Comparison of ENCODE assay signal across 34 cellular contexts in genomic region chr4:103318327-103318726, GRCh38.
"Had no signal": no experiment of that assay in that cellular context is flagged by ENCODE, and none has a peak within 500 bp of the region (broad histone marks: within the 10 kb centered on the region; RNA-seq: fewer than 3 reads in every experiment).

No MANE protein-coding gene starts in this region.

- H3K27ac Mint-ChIP-seq: activated CD4-positive, alpha-beta memory T cell treated with anti-CD3 and anti-CD28 coated beads for 36 hours; activated CD4-positive, alpha-beta T cell treated with anti-CD3 and anti-CD28 coated beads for 36 hours; activated CD4-positive, alpha-beta T cell treated with anti-CD3 and anti-CD28 coated beads, Interleukin-2, amount 10 ng/mL, durations not matched to agents 24 days and 14 days; activated CD8-positive, alpha-beta memory T cell treated with anti-CD3 and anti-CD28 coated beads, Interleukin-2, amount 10 ng/mL, durations not matched to agents 7 days and 5 days; activated CD8-positive, alpha-beta T cell treated with anti-CD3 and anti-CD28 coated beads, Interleukin-2, amount 10 ng/mL, durations not matched to agents 7 days and 5 days; activated naive CD4-positive, alpha-beta T cell treated with anti-CD3 and anti-CD28 coated beads for 36 hours; activated naive CD4-positive, alpha-beta T cell treated with anti-CD3 and anti-CD28 coated beads, Interleukin-2, amount 50 U/mL, for 24 hours; activated naive CD8-positive, alpha-beta T cell treated with anti-CD3 and anti-CD28 coated beads for 36 hours; activated naive CD8-positive, alpha-beta T cell treated with anti-CD3 and anti-CD28 coated beads, Interleukin-2, amount 50 U/mL, for 24 hours; activated T-helper 1 cell treated with anti-CD3 and anti-CD28 coated beads, Interleukin-12 subunit alpha, Interleukin-12 subunit beta, Interleukin-2, Interleukin-4 antibody, amounts not matched to agents 30 ng/mL and 10 ng/mL and 1 ng/mL, durations not matched to agents 14 hours and 24 hours and 36 hours; activated T-helper 2 cell treated with anti-CD3 and anti-CD28 coated beads, Interferon-gamma antibody, Interleukin-2, Interleukin-4, amounts not matched to agents 10 μg/mL and 5 μg/mL and 100 μg/mL, durations not matched to agents 14 hours and 24 hours and 36 hours; T-helper 17 cell; T-helper 2 cell treated with Interferon-gamma antibody and Interleukin-4, amounts not matched to agents 5 μg/mL and 100 μg/mL, for 36 hours had no signal

- FAIRE-seq: colon, frontal cortex had no signal

- DNase-seq: activated CD4-positive, alpha-beta memory T cell treated with anti-CD3 and anti-CD28 coated beads for 36 hours; activated CD4-positive, alpha-beta T cell treated with anti-CD3 and anti-CD28 coated beads for 36 hours; activated CD4-positive, alpha-beta T cell treated with anti-CD3 and anti-CD28 coated beads, Interleukin-2, amount 10 ng/mL, durations not matched to agents 24 days and 14 days; activated CD4-positive, CD25-positive, alpha-beta regulatory T cell; activated CD4-positive, CD25-positive, alpha-beta regulatory T cell treated with anti-CD3 and anti-CD28 coated beads, Interleukin-2, amount 50 U/mL, for 72 hours; activated CD8-positive, alpha-beta memory T cell treated with anti-CD3 and anti-CD28 coated beads, Interleukin-2, amount 10 ng/mL, durations not matched to agents 7 days and 5 days; activated CD8-positive, alpha-beta memory T cell treated with anti-CD3 and anti-CD28 coated beads, Interleukin-2, amount 50 U/mL, for 4 hours; activated CD8-positive, alpha-beta T cell treated with anti-CD3 and anti-CD28 coated beads, Interleukin-2, amount 10 ng/mL, durations not matched to agents 7 days and 5 days; activated effector memory CD4-positive, alpha-beta T cell treated with anti-CD3 and anti-CD28 coated beads, Interleukin-2, amount 50 U/mL, for 16 hours; activated naive CD4-positive, alpha-beta T cell treated with anti-CD3 and anti-CD28 coated beads for 36 hours; activated naive CD8-positive, alpha-beta T cell treated with anti-CD3 and anti-CD28 coated beads for 36 hours; activated naive CD8-positive, alpha-beta T cell treated with anti-CD3 and anti-CD28 coated beads, Interleukin-2, amount 50 U/mL, for 24 hours; activated T-cell treated with anti-CD3 and anti-CD28 coated beads, Interleukin-2, amount 50 U/mL, for 1 hour; activated T-cell treated with anti-CD3 and anti-CD28 coated beads, Interleukin-2, amount 50 U/mL, for 48 hours; adrenal gland; amygdala; aorta; body of pancreas; caudate nucleus; cortex of kidney; effector CD8-positive, alpha-beta T cell; foreskin fibroblast; head of caudate nucleus; T-helper 1 cell; T-helper 17 cell; T1000; WERI-Rb-1 had no signal

- H3K36me3 ChIP-seq: adrenal gland, WERI-Rb-1 had no signal

- H3K4me1 Mint-ChIP-seq: activated CD4-positive, alpha-beta T cell treated with anti-CD3 and anti-CD28 coated beads for 36 hours; activated CD4-positive, alpha-beta T cell treated with anti-CD3 and anti-CD28 coated beads, Interleukin-2, amount 10 ng/mL, durations not matched to agents 24 days and 14 days; activated CD8-positive, alpha-beta memory T cell treated with anti-CD3 and anti-CD28 coated beads, Interleukin-2, amount 10 ng/mL, durations not matched to agents 7 days and 5 days; activated naive CD4-positive, alpha-beta T cell treated with anti-CD3 and anti-CD28 coated beads, Interleukin-2, amount 50 U/mL, for 24 hours; activated naive CD8-positive, alpha-beta T cell treated with anti-CD3 and anti-CD28 coated beads for 36 hours; activated naive CD8-positive, alpha-beta T cell treated with anti-CD3 and anti-CD28 coated beads, Interleukin-2, amount 50 U/mL, for 24 hours; T-helper 17 cell had no signal

- H3K27me3 Mint-ChIP-seq: activated CD4-positive, alpha-beta memory T cell treated with anti-CD3 and anti-CD28 coated beads for 36 hours; activated CD4-positive, alpha-beta T cell treated with anti-CD3 and anti-CD28 coated beads for 36 hours; activated CD4-positive, alpha-beta T cell treated with anti-CD3 and anti-CD28 coated beads, Interleukin-2, amount 10 ng/mL, durations not matched to agents 24 days and 14 days; activated CD8-positive, alpha-beta memory T cell treated with anti-CD3 and anti-CD28 coated beads, Interleukin-2, amount 10 ng/mL, durations not matched to agents 7 days and 5 days; activated naive CD4-positive, alpha-beta T cell treated with anti-CD3 and anti-CD28 coated beads, Interleukin-2, amount 50 U/mL, for 24 hours; activated naive CD8-positive, alpha-beta T cell treated with anti-CD3 and anti-CD28 coated beads for 36 hours; activated naive CD8-positive, alpha-beta T cell treated with anti-CD3 and anti-CD28 coated beads, Interleukin-2, amount 50 U/mL, for 24 hours; T-helper 17 cell had no signal

- H3K36me3 Mint-ChIP-seq: activated CD4-positive, alpha-beta memory T cell treated with anti-CD3 and anti-CD28 coated beads for 36 hours; activated CD8-positive, alpha-beta memory T cell treated with anti-CD3 and anti-CD28 coated beads, Interleukin-2, amount 10 ng/mL, durations not matched to agents 7 days and 5 days; activated naive CD4-positive, alpha-beta T cell treated with anti-CD3 and anti-CD28 coated beads, Interleukin-2, amount 50 U/mL, for 24 hours had no signal

- H3K27ac ChIP-seq: adrenal gland, body of pancreas, WERI-Rb-1 had no signal

- H3K4me3 Mint-ChIP-seq: activated CD4-positive, alpha-beta memory T cell treated with anti-CD3 and anti-CD28 coated beads for 36 hours; activated CD4-positive, alpha-beta T cell treated with anti-CD3 and anti-CD28 coated beads for 36 hours; activated CD4-positive, alpha-beta T cell treated with anti-CD3 and anti-CD28 coated beads, Interleukin-2, amount 10 ng/mL, durations not matched to agents 24 days and 14 days; activated CD8-positive, alpha-beta memory T cell treated with anti-CD3 and anti-CD28 coated beads, Interleukin-2, amount 10 ng/mL, durations not matched to agents 7 days and 5 days; activated CD8-positive, alpha-beta T cell treated with anti-CD3 and anti-CD28 coated beads, Interleukin-2, amount 10 ng/mL, durations not matched to agents 7 days and 5 days; activated naive CD4-positive, alpha-beta T cell treated with anti-CD3 and anti-CD28 coated beads for 36 hours; activated naive CD4-positive, alpha-beta T cell treated with anti-CD3 and anti-CD28 coated beads, Interleukin-2, amount 50 U/mL, for 24 hours; activated naive CD8-positive, alpha-beta T cell treated with anti-CD3 and anti-CD28 coated beads for 36 hours; activated naive CD8-positive, alpha-beta T cell treated with anti-CD3 and anti-CD28 coated beads, Interleukin-2, amount 50 U/mL, for 24 hours; activated T-helper 1 cell treated with anti-CD3 and anti-CD28 coated beads, Interleukin-12 subunit alpha, Interleukin-12 subunit beta, Interleukin-2, Interleukin-4 antibody, amounts not matched to agents 30 ng/mL and 10 ng/mL and 1 ng/mL, durations not matched to agents 14 hours and 24 hours and 36 hours; T-helper 17 cell; T-helper 2 cell treated with Interferon-gamma antibody and Interleukin-4, amounts not matched to agents 5 μg/mL and 100 μg/mL, for 36 hours had no signal

- H3K4me1 ChIP-seq: adrenal gland, body of pancreas had no signal

- ATAC-seq: activated CD4-positive, alpha-beta T cell treated with anti-CD3 and anti-CD28 coated beads for 36 hours; activated CD8-positive, alpha-beta memory T cell treated with anti-CD3 and anti-CD28 coated beads, Interleukin-2, amount 10 ng/mL, durations not matched to agents 7 days and 5 days; activated CD8-positive, alpha-beta T cell treated with anti-CD3 and anti-CD28 coated beads, Interleukin-2, amount 10 ng/mL, durations not matched to agents 7 days and 5 days; activated naive CD8-positive, alpha-beta T cell treated with anti-CD3 and anti-CD28 coated beads, Interleukin-2, amount 50 U/mL, for 24 hours; body of pancreas; esophagus mucosa; T-helper 17 cell had no signal

- H3K27me3 ChIP-seq: adrenal gland, body of pancreas had no signal

- H3K4me3 ChIP-seq: adrenal gland, body of pancreas had no signal
